8 cellular contexts compared by ENCODE assay signal in genomic region chr6:154683756-154684523, GRCh38. TPM values are rescaled to one million over a fixed set of nuclear protein-coding genes. Genes with fewer than 3 reads are reported as not detected.
DNase-seq lines count a peak whose midpoint lies in the region; ATAC-seq lines count a peak whose summit lies in the region.

No MANE protein-coding gene starts in this region.

- H3K36me3 Mint-ChIP-seq in activated naive CD8-positive, alpha-beta T cell treated with anti-CD3 and anti-CD28 coated beads for 36 hours, result no peaks in the 10 kb centered on the region

- no peaks in the 10 kb centered on the region for H3K27me3 Mint-ChIP-seq in activated naive CD8-positive, alpha-beta T cell treated with anti-CD3 and anti-CD28 coated beads for 36 hours

- peak overlapping the region; percentile 85 for H3K27ac Mint-ChIP-seq in activated naive CD8-positive, alpha-beta T cell treated with anti-CD3 and anti-CD28 coated beads for 36 hours

- H3K4me3 ChIP-seq in skeletal muscle cell (ENCODE audit: low read depth, low read length), result no peak overlapping the region

- H3K9me3 Mint-ChIP-seq in activated naive CD8-positive, alpha-beta T cell treated with anti-CD3 and anti-CD28 coated beads for 36 hours, result no peaks in the 10 kb centered on the region

- peak overlapping the region; percentile 52 for H3K4me3 Mint-ChIP-seq in activated naive CD8-positive, alpha-beta T cell treated with anti-CD3 and anti-CD28 coated beads for 36 hours

- H3K4me1 Mint-ChIP-seq in activated naive CD8-positive, alpha-beta T cell treated with anti-CD3 and anti-CD28 coated beads for 36 hours, result peaks cover 17% of the 10 kb centered on the region

- ATAC-seq in GM21367 (IDR thresholded peaks at IDR 0.05; ENCODE audit: unreplicated experiment), result peak; percentile 94
- peak; percentile 81 for ATAC-seq in HG03521 (IDR thresholded peaks at IDR 0.05; ENCODE audit: unreplicated experiment)

- peak; percentile 64 for DNase-seq in ELR (ENCODE audit: low read depth)
- no peak for DNase-seq in activated naive CD8-positive, alpha-beta T cell treated with anti-CD3 and anti-CD28 coated beads for 36 hours
- DNase-seq in skeletal muscle cell (ENCODE audit: low read depth), result peak; percentile 13
- no peak for DNase-seq in NCI-H1417 treated with DMSO at 0.1 percent for 48 hours (lab: John Stamatoyannopoulos, UW)
- no peak for DNase-seq in T-helper 9 cell
- DNase-seq in NCI-H1694 (lab: John Stamatoyannopoulos, UW), result no peak

RNA-seq across cellular contexts. Expression of gene SCAF8, which starts 49.3 kb away (rescaled TPM):
- total RNA-seq in activated naive CD8-positive, alpha-beta T cell treated with anti-CD3 and anti-CD28 coated beads for 36 hours, result 10 to 100 TPM; 39.8 to 43.8 TPM

Comparison
In these comparisons a context has a peak if more than half of its experiments do, and no peak if none do; other contexts are left out.
1. DNase-seq: peak in ELR (single experiment) and skeletal muscle cell (single experiment); none in activated naive CD8-positive, alpha-beta T cell treated with anti-CD3 and anti-CD28 coated beads for 36 hours (single experiment), NCI-H1417 treated with DMSO at 0.1 percent for 48 hours (single experiment), T-helper 9 cell (single experiment) and NCI-H1694 (single experiment).